18 cellular contexts compared by ENCODE assay signal in the genomic region with DNA sequence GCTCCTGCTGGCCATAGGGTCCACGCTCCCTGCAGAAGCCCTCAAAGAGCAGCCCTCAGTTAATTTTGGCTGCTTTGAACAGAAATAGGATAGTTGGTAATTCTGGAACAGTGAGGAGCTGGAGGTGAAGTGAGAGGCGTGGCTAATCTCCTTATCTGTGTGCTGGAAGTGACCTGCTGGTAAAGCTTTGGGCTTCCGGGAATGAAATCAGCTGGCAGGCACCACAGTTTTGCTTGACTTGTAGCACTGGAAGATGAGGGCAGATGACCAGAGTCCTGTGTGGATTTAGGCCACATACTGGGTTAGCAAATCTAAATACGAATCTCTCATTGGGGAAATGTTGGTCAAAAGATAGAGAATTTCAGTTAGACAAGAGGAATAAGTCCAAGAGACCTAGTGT. TPM values are rescaled to one million over a fixed set of nuclear protein-coding genes. Genes with fewer than 3 reads are reported as not detected.
DNase-seq lines count a peak whose midpoint lies in the region; ATAC-seq, FAIRE-seq and TF ChIP-seq lines count a peak whose summit lies in the region.
"Had no signal": no experiment of that assay in that cellular context is flagged by ENCODE, and none has a peak within 500 bp of the region (broad histone marks: within the 10 kb centered on the region; RNA-seq: fewer than 3 reads in every experiment).

No MANE protein-coding gene starts in this region.

- POLR2A ChIA-PET in HCT116 (lab: Charles Lee), result no interaction called here
- POLR2A ChIA-PET in K562 (lab: Yijun Ruan, JAX), result interaction anchor here (0.6 to 2.1 kb wide), 5 partner anchors 9 to 221 kb away, joined by 3 to 7 read pairs (median 4); no protein-coding TSS in a partner anchor
- POLR2A ChIA-PET in CD4-positive, alpha-beta memory T cell (lab: Charles Lee; ENCODE audit: partially characterized antibody), result interaction anchor here (1.2 to 9.3 kb wide), 5 partner anchors 9 to 46 kb away, joined by 3 to 80 read pairs (median 10); a partner anchor contains a TSS

- H3K4me3 ChIP-seq in HCT116 (replicated peaks in 1 of 2; ENCODE audit: low read depth in 1 of 2, low read length in 2 of 2) (no peak overlapping the region), K562 (no peak overlapping the region), prostate gland (no peak overlapping the region)
- H3K4me3 ChIP-seq in CD4-positive, alpha-beta memory T cell (ENCODE audit: low read length in 2 of 2), result no peak overlapping the region
- H3K4me3 ChIP-seq: ovary, smooth muscle cell had no signal

- TF ChIP-seq POLR2A in HCT116 (IDR thresholded peaks at IDR 0.05; ENCODE audit: borderline replicate concordance, extremely low read depth, insufficient read depth, insufficient read length) (no peak), K562 (conservative IDR thresholded peaks at IDR 0.05) (no peak), prostate gland (IDR thresholded peaks at IDR 0.05) (no peak)

- RAD21 ChIA-PET in HCT116 (lab: Charles Lee; ENCODE audit: low non-redundant PET in 1 of 2, low total read pairs in 2 of 2, uncharacterized antibody in 2 of 2, unreplicated experiment in 2 of 2), result no interaction called here

- WGBS in K562 (ENCODE audit: insufficient coverage, low coverage, missing lambda C conversion rate), result 0% methylated on average over 4 of the region's 4 CpGs
- WGBS in prostate gland, result 66% methylated on average over 4 of the region's 4 CpGs

- intact Hi-C loops in HCT116 (cut with micrococcal nuclease), result no loop called here
- intact Hi-C loops in K562 (cut with micrococcal nuclease), result loop anchor here (5.0 kb wide), 2 partner anchors 163 to 393 kb away; no protein-coding TSS in a partner anchor
- intact Hi-C loops in left cardiac atrium (cut with DNase I), result loop anchor here in 1 of 2 donors (10.0 kb wide), 1 partner anchor 161 kb away; no protein-coding TSS in a partner anchor
- intact Hi-C loops in prostate gland (cut with DNase I), result loop anchor here (10.0 kb wide), 1 partner anchor 391 kb away; no protein-coding TSS in a partner anchor
- intact Hi-C loops in CD4-positive, alpha-beta memory T cell (cut with micrococcal nuclease), result loop anchor here (5.0 kb wide), 1 partner anchor 163 kb away; no protein-coding TSS in a partner anchor

- H2AFZ ChIP-seq in HCT116 (ENCODE audit: low read depth, low read length, poor library complexity, severe bottlenecking), result no peak overlapping the region
- peak overlapping the region; percentile 41; the same call in 1 of the 2 replicates for H2AFZ ChIP-seq in K562 (ENCODE audit: low read depth, low read length)

- peaks cover 11% of the 10 kb centered on the region for H3K36me3 Mint-ChIP-seq in activated T-helper 17 cell treated with anti-CD3 and anti-CD28 coated beads, Interleukin-2, amount 50 U/mL, for 72 hours (ENCODE audit: low read depth)
- peaks cover 2% of the 10 kb centered on the region for H3K36me3 Mint-ChIP-seq in T-helper 2 cell treated with Interferon-gamma antibody and Interleukin-4, amounts not matched to agents 5 μg/mL and 100 μg/mL, for 36 hours (ENCODE audit: low read depth)
- H3K36me3 Mint-ChIP-seq in CD4-positive, alpha-beta memory T cell, result peaks cover 22 to 34% of the 10 kb centered on the region in 2 donors
- H3K36me3 Mint-ChIP-seq: naive B cell had no signal

- H3K79me2 ChIP-seq in HCT116 (ENCODE audit: insufficient read depth, low read length) (no peaks in the 10 kb centered on the region), K562 (ENCODE audit: control insufficient read depth, insufficient read depth, low read length) (no peaks in the 10 kb centered on the region)

- no peaks in the 10 kb centered on the region for H3K9me1 ChIP-seq in K562 (ENCODE audit: control insufficient read depth, insufficient read depth, low read length)

- no peaks in the 10 kb centered on the region for H3K9me3 ChIP-seq in HCT116 (ENCODE audit: control insufficient read depth in 1 of 2, insufficient read depth in 1 of 2, low read depth in 1 of 2, low read length in 2 of 2)
- no peaks in the 10 kb centered on the region for H3K9me3 ChIP-seq in K562 (replicated peaks; ENCODE audit: control insufficient read depth, insufficient read depth, low read depth, low read length)
- H3K9me3 ChIP-seq in prostate gland, result no peaks in the 10 kb centered on the region
- H3K9me3 ChIP-seq in CD4-positive, alpha-beta memory T cell (ENCODE audit: control insufficient read depth in 1 of 2, low read length in 2 of 2), result no peaks in the 10 kb centered on the region
- H3K9me3 ChIP-seq: ovary had no signal

- H3K9me2 ChIP-seq in HCT116 (ENCODE audit: insufficient read depth), result no peaks in the 10 kb centered on the region

- CTCF ChIA-PET in HCT116 (lab: Charles Lee), result interaction anchor here (1.0 to 1.3 kb wide), 2 partner anchors 13 to 77 kb away, joined by 3 to 4 read pairs; no protein-coding TSS in a partner anchor
- CTCF ChIA-PET in K562 (lab: Yijun Ruan, JAX; ENCODE audit: low intra/inter-chr PET ratio), result interaction anchor here (0.9 kb wide), 1 partner anchor 161 kb away, joined by 3 read pairs; no protein-coding TSS in a partner anchor
- CTCF ChIA-PET in CD4-positive, alpha-beta memory T cell (lab: Charles Lee; ENCODE audit: partially characterized antibody), result interaction anchor here (0.6 to 5.6 kb wide), 13 partner anchors 9 to 1442 kb away, joined by 3 to 32 read pairs (median 5); a partner anchor contains a TSS

- ATAC-seq in HCT116, result peak; percentile 13; the same call in 1 of the 2 replicates
- ATAC-seq in K562, result peak; percentile 59
- peak; percentile 16 to 17 for ATAC-seq in left cardiac atrium
- ATAC-seq in activated T-helper 17 cell treated with anti-CD3 and anti-CD28 coated beads, Interleukin-2, amount 50 U/mL, for 72 hours (replicated peaks), result no peak

- H3K9ac ChIP-seq in HCT116 (ENCODE audit: low read length), result no peak overlapping the region
- no peak overlapping the region for H3K9ac ChIP-seq in K562 (ENCODE audit: insufficient read depth in 1 of 2, low read depth in 2 of 2, low read length in 2 of 2)

- H4K20me1 ChIP-seq in HCT116 (ENCODE audit: insufficient read depth), result no peaks in the 10 kb centered on the region
- peaks cover 11% of the 10 kb centered on the region; the same call in 1 of the 2 replicates for H4K20me1 ChIP-seq in K562 (replicated peaks; ENCODE audit: control insufficient read depth, insufficient read depth, low read length)

- H3K27me3 ChIP-seq in HCT116 (ENCODE audit: insufficient read depth, low read length) (no peaks in the 10 kb centered on the region), K562 (ENCODE audit: control insufficient read depth in 2 of 2, insufficient read depth in 2 of 2, low read length in 2 of 2) (peaks cover 21 to 44% of the 10 kb centered on the region in 2 experiments; a peak in 4 of 5 replicates), prostate gland (replicated peaks; ENCODE audit: insufficient read depth) (no peaks in the 10 kb centered on the region)
- H3K27me3 ChIP-seq in CD4-positive, alpha-beta memory T cell (ENCODE audit: insufficient read depth, low read length), result no peaks in the 10 kb centered on the region
- H3K27me3 ChIP-seq: ovary had no signal

- no peak overlapping the region for H3K4me2 ChIP-seq in HCT116 (ENCODE audit: low read length)
- peak overlapping the region; percentile 55 for H3K4me2 ChIP-seq in K562 (ENCODE audit: insufficient read depth, low read length)
- H3K4me2 ChIP-seq: smooth muscle cell had no signal

- no peak for TF ChIP-seq CTCF in HCT116 (IDR thresholded peaks at IDR 0.05 in 2 of 3, conservative IDR thresholded peaks at IDR 0.05 in 1 of 3; ENCODE audit: borderline replicate concordance in 1 of 3, insufficient read depth in 1 of 3, low read depth in 2 of 3, low read length in 2 of 3)
- TF ChIP-seq CTCF in K562 (IDR thresholded peaks at IDR 0.05 in 2 of 3, conservative IDR thresholded peaks at IDR 0.05 in 1 of 3; ENCODE audit: insufficient read depth in 2 of 3, low read depth in 1 of 3, low read length in 3 of 3), result no peak
- TF ChIP-seq CTCF in prostate gland (IDR thresholded peaks at IDR 0.05), result no peak

- no peak overlapping the region for H3K27ac Mint-ChIP-seq in activated T-helper 17 cell treated with anti-CD3 and anti-CD28 coated beads, Interleukin-2, amount 50 U/mL, for 72 hours
- H3K27ac Mint-ChIP-seq in T-helper 2 cell treated with Interferon-gamma antibody and Interleukin-4, amounts not matched to agents 5 μg/mL and 100 μg/mL, for 36 hours, result no peak overlapping the region
- no peak overlapping the region for H3K27ac Mint-ChIP-seq in CD4-positive, alpha-beta memory T cell
- H3K27ac Mint-ChIP-seq: activated CD4-positive, alpha-beta memory T cell treated with anti-CD3 and anti-CD28 coated beads for 36 hours; activated T-cell treated with anti-CD3 and anti-CD28 coated beads, Interleukin-2, amount 50 U/mL, for 24 hours had no signal

- H3K9me3 Mint-ChIP-seq in activated T-helper 17 cell treated with anti-CD3 and anti-CD28 coated beads, Interleukin-2, amount 50 U/mL, for 72 hours, result no peaks in the 10 kb centered on the region
- H3K9me3 Mint-ChIP-seq in T-helper 2 cell treated with Interferon-gamma antibody and Interleukin-4, amounts not matched to agents 5 μg/mL and 100 μg/mL, for 36 hours, result no peaks in the 10 kb centered on the region
- no peaks in the 10 kb centered on the region for H3K9me3 Mint-ChIP-seq in CD4-positive, alpha-beta memory T cell
- H3K9me3 Mint-ChIP-seq: activated CD4-positive, alpha-beta memory T cell treated with anti-CD3 and anti-CD28 coated beads for 36 hours; activated T-cell treated with anti-CD3 and anti-CD28 coated beads, Interleukin-2, amount 50 U/mL, for 24 hours; naive B cell; T-cell had no signal

- TF ChIP-seq EP300 in K562 (IDR thresholded peaks at IDR 0.05; ENCODE audit: low read length), result no peak

- peaks cover 0 to 3% of the 10 kb centered on the region in 2 experiments; a peak in 1 of 4 replicates for H3K4me1 ChIP-seq in HCT116 (ENCODE audit: control insufficient read depth in 1 of 2, insufficient read depth in 2 of 2, low read length in 2 of 2)
- peaks cover 10 to 15% of the 10 kb centered on the region in 2 experiments for H3K4me1 ChIP-seq in K562 (replicated peaks in 1 of 2; ENCODE audit: control insufficient read depth in 2 of 2, insufficient read depth in 2 of 2, low read length in 2 of 2)
- H3K4me1 ChIP-seq in prostate gland (replicated peaks), result no peaks in the 10 kb centered on the region
- H3K4me1 ChIP-seq in CD4-positive, alpha-beta memory T cell (ENCODE audit: insufficient read depth, low read length), result peaks cover 13% of the 10 kb centered on the region

- BruUV-seq in HCT116 (replicated peaks; lab: Mats Ljungman, UMichigan) (no TSS peak), K562 (replicated peaks; lab: Mats Ljungman, UMichigan) (no TSS peak)

- no peak for FAIRE-seq in K562 (lab: Jason Lieb, UNC)
- FAIRE-seq: endometrium had no signal

- no peak for TF ChIP-seq RAD21 in HCT116 (IDR thresholded peaks at IDR 0.05; ENCODE audit: low read depth)
- TF ChIP-seq RAD21 in K562 (CRISPR knock-in tag; conservative IDR thresholded peaks at IDR 0.05 in 1 of 2, IDR thresholded peaks at IDR 0.05 in 1 of 2), result no peak

- no peak for DNase-seq in HCT116 (ENCODE audit: low read depth, low spot score)
- DNase-seq in K562 (ENCODE audit: extremely low read depth in 1 of 4, low spot score in 3 of 4), result peak in 1 of 4 experiments; percentile 63
- no peak for DNase-seq in left cardiac atrium
- DNase-seq in prostate gland (ENCODE audit: low spot score), result peak; percentile 10
- no peak for DNase-seq in T-helper 2 cell treated with Interferon-gamma antibody and Interleukin-4, amounts not matched to agents 5 μg/mL and 100 μg/mL, for 36 hours (ENCODE audit: low spot score)
- DNase-seq in NCI-H345 (lab: John Stamatoyannopoulos, UW), result no peak
- DNase-seq in CD4-positive, alpha-beta memory T cell, result no peak
- DNase-seq: naive B cell had no signal

- H3K27ac ChIP-seq in HCT116 (ENCODE audit: low read depth, low read length) (no peak overlapping the region), K562 (ENCODE audit: extremely low read depth, low read depth, low read length) (no peak overlapping the region), prostate gland (no peak overlapping the region)
- H3K27ac ChIP-seq in CD4-positive, alpha-beta memory T cell (ENCODE audit: low read depth, low read length), result no peak overlapping the region
- H3K27ac ChIP-seq: ovary, RWPE1, WERI-Rb-1 had no signal

- H3K36me3 ChIP-seq in HCT116 (ENCODE audit: control insufficient read depth in 1 of 2, insufficient read depth in 2 of 2, low read length in 2 of 2) (no peaks in the 10 kb centered on the region), K562 (ENCODE audit: control insufficient read depth, insufficient read depth, low read length) (no peaks in the 10 kb centered on the region), prostate gland (no peaks in the 10 kb centered on the region)
- peaks cover 7% of the 10 kb centered on the region for H3K36me3 ChIP-seq in CD4-positive, alpha-beta memory T cell (ENCODE audit: insufficient read depth, low read length)
- H3K36me3 ChIP-seq: ovary had no signal

- H3K27me3 Mint-ChIP-seq in activated T-helper 17 cell treated with anti-CD3 and anti-CD28 coated beads, Interleukin-2, amount 50 U/mL, for 72 hours, result no peaks in the 10 kb centered on the region
- no peaks in the 10 kb centered on the region for H3K27me3 Mint-ChIP-seq in T-helper 2 cell treated with Interferon-gamma antibody and Interleukin-4, amounts not matched to agents 5 μg/mL and 100 μg/mL, for 36 hours (ENCODE audit: low read depth)
- H3K27me3 Mint-ChIP-seq in CD4-positive, alpha-beta memory T cell, result no peaks in the 10 kb centered on the region
- H3K27me3 Mint-ChIP-seq: activated CD4-positive, alpha-beta memory T cell treated with anti-CD3 and anti-CD28 coated beads for 36 hours; activated naive CD8-positive, alpha-beta T cell; activated T-cell treated with anti-CD3 and anti-CD28 coated beads, Interleukin-2, amount 50 U/mL, for 24 hours; naive B cell; T-cell had no signal

- no peak overlapping the region for H3K4me3 Mint-ChIP-seq in activated T-helper 17 cell treated with anti-CD3 and anti-CD28 coated beads, Interleukin-2, amount 50 U/mL, for 72 hours
- no peak overlapping the region for H3K4me3 Mint-ChIP-seq in T-helper 2 cell treated with Interferon-gamma antibody and Interleukin-4, amounts not matched to agents 5 μg/mL and 100 μg/mL, for 36 hours
- H3K4me3 Mint-ChIP-seq in CD4-positive, alpha-beta memory T cell, result no peak overlapping the region
- H3K4me3 Mint-ChIP-seq: activated CD4-positive, alpha-beta memory T cell treated with anti-CD3 and anti-CD28 coated beads for 36 hours; activated naive CD8-positive, alpha-beta T cell; activated T-cell treated with anti-CD3 and anti-CD28 coated beads, Interleukin-2, amount 50 U/mL, for 24 hours; naive B cell; T-cell had no signal

- H3K4me1 Mint-ChIP-seq in activated T-helper 17 cell treated with anti-CD3 and anti-CD28 coated beads, Interleukin-2, amount 50 U/mL, for 72 hours, result peaks cover 19% of the 10 kb centered on the region
- peaks cover 9% of the 10 kb centered on the region for H3K4me1 Mint-ChIP-seq in T-helper 2 cell treated with Interferon-gamma antibody and Interleukin-4, amounts not matched to agents 5 μg/mL and 100 μg/mL, for 36 hours (ENCODE audit: low read depth)
- peaks cover 6 to 24% (median 15%) of the 10 kb centered on the region in 4 donors for H3K4me1 Mint-ChIP-seq in CD4-positive, alpha-beta memory T cell

- in situ Hi-C loops in K562 (cut with MboI), result no loop called here

RNA-seq across cellular contexts. Expression of a gene that starts 10.2 kb away (rescaled TPM):
- total RNA-seq in HCT116 (2021; ENCODE audit: unreplicated experiment) (25.5 TPM), K562 (2014; rRNA removed) (15.2 and 20.7 TPM in 2 replicates), K562 (2014; rRNA removed; fragmentation: Illumina TruSeq; extraction: Trizol) (4.0 and 4.7 TPM in 2 replicates), K562 (2015; rRNA removed; fragmentation: Illumina TruSeq; extraction: Trizol) (11.8 and 13.3 TPM in 2 replicates), K562 (2021) (17.8 and 18.5 TPM in 2 replicates), left cardiac atrium (100 to 1,000 TPM in 1 of 2 donors, 10 to 100 TPM in 1; 56.8 to 104 TPM), prostate gland (10 to 100 TPM; 67.3 to 95.3 TPM)
- polyA plus RNA-seq in HCT116 (2012), result 19.7 and 22.9 TPM in 2 replicates
- 4.1 and 8.3 TPM in 2 replicates for total RNA-seq in K562 (2011; cell fraction: chromatin; rRNA removed; ENCODE audit: low replicate concordance)
- 11.3 and 12.5 TPM in 2 replicates for total RNA-seq in K562 (2011; cell fraction: nucleolus; rRNA removed)
- total RNA-seq in K562 (2011; cell fraction: nucleoplasm; rRNA removed), result 10.7 and 14.9 TPM in 2 replicates
- polyA plus RNA-seq in K562 (2011; rRNA removed) (7.1 and 16.0 TPM in 2 replicates), K562 (2014; fragmentation: Illumina TruSeq; extraction: Trizol) (12.8 and 17.0 TPM in 2 replicates), K562 (2014; fragmentation: Nextera tagmentation; extraction: Ambion mirVana) (under 1 TPM; 0.55 to 0.63 TPM), K562 (2014; rRNA removed) (10.9 and 14.4 TPM in 2 replicates)
- 33.4 and 58.2 TPM in 2 replicates for polyA plus RNA-seq in K562 (2011; cell fraction: cytosol; rRNA removed)
- 12.9 and 16.7 TPM in 2 replicates for polyA plus RNA-seq in K562 (2011; cell fraction: nucleus; rRNA removed)
- 19.5 and 22.0 TPM in 2 replicates for polyA plus RNA-seq in K562 (2012)
- 4.0 and 5.8 TPM in 2 replicates for polyA minus RNA-seq in K562 (2011; rRNA and poly(A)+ RNA removed)
- 11.0 and 19.7 TPM in 2 replicates for polyA minus RNA-seq in K562 (2011; cell fraction: cytosol; rRNA and poly(A)+ RNA removed)
- polyA minus RNA-seq in K562 (2011; cell fraction: nucleus; rRNA and poly(A)+ RNA removed), result 2.6 and 8.4 TPM in 2 replicates
- 10 to 100 TPM; 30.3 to 72.9 TPM for total RNA-seq in activated T-helper 17 cell treated with anti-CD3 and anti-CD28 coated beads, Interleukin-2, amount 50 U/mL, for 72 hours
- total RNA-seq in CD4-positive, alpha-beta memory T cell, result 10 to 100 TPM; 64.6 to 65.3 TPM
- 100 to 1,000 TPM; 144 to 163 TPM for polyA plus RNA-seq in CD4-positive, alpha-beta memory T cell

RNA-seq across cellular contexts. Expression of a gene that starts 45.8 kb away (rescaled TPM):
- 8.5 TPM for total RNA-seq in HCT116 (2021; ENCODE audit: unreplicated experiment)
- polyA plus RNA-seq in HCT116 (2012), result 6.1 and 7.8 TPM in 2 replicates
- 9.2 and 11.5 TPM in 2 replicates for total RNA-seq in K562 (2011; cell fraction: chromatin; rRNA removed; ENCODE audit: low replicate concordance)
- total RNA-seq in K562 (2011; cell fraction: nucleolus; rRNA removed), result 5.3 and 7.7 TPM in 2 replicates
- 6.3 and 11.7 TPM in 2 replicates for total RNA-seq in K562 (2011; cell fraction: nucleoplasm; rRNA removed)
- total RNA-seq in K562 (2014; rRNA removed), result 1.8 and 3.1 TPM in 2 replicates
- total RNA-seq in K562 (2014; rRNA removed; fragmentation: Illumina TruSeq; extraction: Trizol), result 2.2 and 2.5 TPM in 2 replicates
- total RNA-seq in K562 (2015; rRNA removed; fragmentation: Illumina TruSeq; extraction: Trizol), result 3.4 and 3.9 TPM in 2 replicates
- total RNA-seq in K562 (2021), result 1.8 and 3.2 TPM in 2 replicates
- polyA plus RNA-seq in K562 (2011; rRNA removed), result 3.6 and 9.5 TPM in 2 replicates
- 1.7 and 5.3 TPM in 2 replicates for polyA plus RNA-seq in K562 (2011; cell fraction: cytosol; rRNA removed)
- 21.4 and 31.5 TPM in 2 replicates for polyA plus RNA-seq in K562 (2011; cell fraction: nucleus; rRNA removed)
- polyA plus RNA-seq in K562 (2012), result 1.7 and 8.3 TPM in 2 replicates
- 1.8 TPM in 2 replicates for polyA plus RNA-seq in K562 (2014; fragmentation: Illumina TruSeq; extraction: Trizol)
- polyA plus RNA-seq in K562 (2014; fragmentation: Nextera tagmentation; extraction: Ambion mirVana), result 1 to 10 TPM; 1.1 to 1.5 TPM
- polyA plus RNA-seq in K562 (2014; rRNA removed), result 2.4 and 2.6 TPM in 2 replicates
- polyA minus RNA-seq in K562 (2011; rRNA and poly(A)+ RNA removed), result 1.8 and 7.0 TPM in 2 replicates
- polyA minus RNA-seq in K562 (2011; cell fraction: cytosol; rRNA and poly(A)+ RNA removed), result 2.5 and 2.8 TPM in 2 replicates
- polyA minus RNA-seq in K562 (2011; cell fraction: nucleus; rRNA and poly(A)+ RNA removed), result 8.2 and 30.1 TPM in 2 replicates
- total RNA-seq in left cardiac atrium, result 1 to 10 TPM; 8.7 to 9.7 TPM
- total RNA-seq in prostate gland, result 10 to 100 TPM; 19.8 to 25.4 TPM
- total RNA-seq in activated T-helper 17 cell treated with anti-CD3 and anti-CD28 coated beads, Interleukin-2, amount 50 U/mL, for 72 hours, result 10 to 100 TPM; 18.4 to 40.8 TPM
- total RNA-seq in CD4-positive, alpha-beta memory T cell, result 10 to 100 TPM; 84.2 to 88.6 TPM
- 10 to 100 TPM in 1 of 2 donors, 1 to 10 TPM in 1; 9.8 to 10.5 TPM for polyA plus RNA-seq in CD4-positive, alpha-beta memory T cell
